35 cellular contexts compared by ENCODE assay signal in the genomic region with DNA sequence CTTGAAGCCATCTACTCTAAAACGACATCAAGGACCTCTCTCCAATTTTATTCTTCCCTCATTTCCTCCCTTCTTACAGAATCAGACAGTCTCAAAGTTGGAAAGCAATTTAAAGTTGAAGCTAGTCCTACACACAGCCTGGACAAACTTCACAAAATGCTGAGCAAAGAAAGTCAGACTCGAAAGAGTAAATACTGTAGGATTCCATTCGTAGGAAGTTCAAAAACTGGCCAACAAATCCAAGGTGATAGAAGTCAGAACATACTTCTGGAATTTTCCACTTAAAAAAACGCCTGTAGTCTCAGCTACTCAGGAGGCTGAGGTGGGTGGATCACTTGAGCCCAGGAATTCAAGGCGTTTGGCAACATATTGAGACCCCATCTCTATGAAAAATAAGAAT. TPM values are rescaled to one million over a fixed set of nuclear protein-coding genes. Genes with fewer than 3 reads are reported as not detected.
"Had no signal": no experiment of that assay in that cellular context is flagged by ENCODE, and none has a peak within 500 bp of the region (broad histone marks: within the 10 kb centered on the region; RNA-seq: fewer than 3 reads in every experiment).

No MANE protein-coding gene starts in this region.

- H3K9ac ChIP-seq: parathyroid adenoma had no signal

- DNase-seq: naive thymus-derived CD4-positive, alpha-beta T cell; natural killer cell; nucleus accumbens; ovary; psoas muscle; spleen; stimulated activated CD4-positive, alpha-beta T cell treated with anti-CD3 and anti-CD28 coated beads, Interleukin-12 subunit alpha, Interleukin-12 subunit beta, amount 100 ng/mL, for 4 hours; stimulated activated CD4-positive, alpha-beta T cell treated with anti-CD3 and anti-CD28 coated beads, Interleukin-1b, Interleukin-23, amount 100 ng/mL, for 48 hours; stimulated activated CD4-positive, alpha-beta T cell treated with anti-CD3 and anti-CD28 coated beads, Interleukin-4, amount 100 ng/mL, for 1 hour; stimulated activated CD4-positive, alpha-beta T cell treated with anti-CD3 and anti-CD28 coated beads, Interleukin-4, amount 100 ng/mL, for 4 hours; stimulated activated CD8-positive, alpha-beta memory T cell treated with anti-CD3 and anti-CD28 coated beads, Interleukin-4, amount 100 ng/mL, for 48 hours; stimulated activated naive CD4-positive, alpha-beta T cell; stimulated activated naive CD8-positive, alpha-beta T cell treated with anti-CD3 and anti-CD28 coated beads, Interleukin-15, amount 100 ng/mL, for 72 hours; stimulated activated naive CD8-positive, alpha-beta T cell treated with anti-CD3 and anti-CD28 coated beads, Interleukin-15, Interleukin-2, amounts not matched to agents 100 U/mL and 50 U/mL, for 24 hours; substantia nigra; testis; trophoblast cell; upper lobe of left lung had no signal

- ATAC-seq: naive thymus-derived CD4-positive, alpha-beta T cell; natural killer cell; psoas muscle; right cardiac atrium; sciatic nerve; stimulated activated memory B cell treated with anti-CD40 and anti-IgM and Interleukin-4, amounts not matched to agents 10 μg/mL and 1 μg/mL and 100 μg/mL, for 72 hours; stimulated activated naive CD8-positive, alpha-beta T cell treated with anti-CD3 and anti-CD28 coated beads, Interleukin-15, amount 100 ng/mL, for 72 hours; stimulated activated naive CD8-positive, alpha-beta T cell treated with anti-CD3 and anti-CD28 coated beads, Interleukin-15, Interleukin-2, amounts not matched to agents 100 U/mL and 50 U/mL, for 24 hours had no signal

- H3K36me3 Mint-ChIP-seq: natural killer cell had no signal

- H3K4me1 Mint-ChIP-seq: natural killer cell; nephron; stimulated activated naive CD8-positive, alpha-beta T cell treated with anti-CD3 and anti-CD28 coated beads, Interleukin-15, amount 100 ng/mL, for 72 hours had no signal

- H3K36me3 ChIP-seq: neutrophil, ovary, spleen, suprapubic skin, upper lobe of left lung, vagina had no signal

- H3K4me3 ChIP-seq: ovary, psoas muscle, skin epidermis, smooth muscle cell, spleen, suprapubic skin, testis, tibial nerve, upper lobe of left lung, vagina had no signal

- H3K79me2 ChIP-seq: parathyroid adenoma had no signal

- H3K27me3 ChIP-seq: neutrophil, ovary, testis, upper lobe of left lung, vagina had no signal

- H3K4me1 ChIP-seq: parathyroid adenoma, psoas muscle, testis, tibial nerve, upper lobe of left lung, vagina had no signal

- H3K4me3 Mint-ChIP-seq: naive thymus-derived CD4-positive, alpha-beta T cell; natural killer cell; nephron; stimulated activated memory B cell treated with anti-CD40 and anti-IgM and Interleukin-4, amounts not matched to agents 10 μg/mL and 1 μg/mL and 100 μg/mL, for 72 hours; stimulated activated naive CD8-positive, alpha-beta T cell treated with anti-CD3 and anti-CD28 coated beads, Interleukin-15, amount 100 ng/mL, for 72 hours had no signal

- H3K27ac ChIP-seq: neutrophil, ovary, parathyroid adenoma, psoas muscle, skin epidermis, spleen, suprapubic skin, testis, tibial nerve, upper lobe of left lung, vagina had no signal

- H2AFZ ChIP-seq: parathyroid adenoma had no signal

- H3K27me3 Mint-ChIP-seq: progenitor cell of endocrine pancreas had no signal

- H3K9me3 ChIP-seq: neutrophil, ovary, psoas muscle, spleen, suprapubic skin, testis, tibial nerve, upper lobe of left lung, vagina had no signal

- H3K9me3 Mint-ChIP-seq: naive thymus-derived CD4-positive, alpha-beta T cell; natural killer cell; nephron; stimulated activated memory B cell treated with anti-CD40 and anti-IgM and Interleukin-4, amounts not matched to agents 10 μg/mL and 1 μg/mL and 100 μg/mL, for 72 hours; stimulated activated naive CD8-positive, alpha-beta T cell treated with anti-CD3 and anti-CD28 coated beads, Interleukin-15, amount 100 ng/mL, for 72 hours had no signal

- FAIRE-seq: urothelium cell line had no signal

- H3K27ac Mint-ChIP-seq: naive thymus-derived CD4-positive, alpha-beta T cell; natural killer cell; nephron; stimulated activated memory B cell treated with anti-CD40 and anti-IgM and Interleukin-4, amounts not matched to agents 10 μg/mL and 1 μg/mL and 100 μg/mL, for 72 hours; stimulated activated naive CD8-positive, alpha-beta T cell treated with anti-CD3 and anti-CD28 coated beads, Interleukin-15, amount 100 ng/mL, for 72 hours had no signal

- H3K4me2 ChIP-seq: smooth muscle cell had no signal

RNA-seq across cellular contexts. Expression of a gene that starts 59.6 kb away (rescaled TPM):
- total RNA-seq: omental fat pad, ovary, progenitor cell of endocrine pancreas, renal cortical epithelial cell, smooth muscle cell, suprapubic skin, tibial nerve, ureter, vagina had no signal
- polyA plus RNA-seq: neural cell, ovary, psoas muscle, smooth muscle cell had no signal
